Comparison of ENCODE assay signal across 7 cellular contexts in genomic region chr6:13814176-13814937, GRCh38.
A peak's percentile ranks its signal among the peaks of the same experiment; 100 is the strongest.
DNase-seq lines count a peak whose midpoint lies in the region; ATAC-seq and TF ChIP-seq lines count a peak whose summit lies in the region.

MCUR1 (minus strand) TSS chr6:13814557; CDS start chr6:13814429, 128 bp downstream.

- DNase-seq in NCI-H1694 treated with DMSO at 0.1 percent for 48 hours (lab: John Stamatoyannopoulos, UW) = peak; percentile 73
- peak; percentile 77 for DNase-seq in T1000 (lab: John Stamatoyannopoulos, UW)
- DNase-seq in astrocyte of the hippocampus (ENCODE audit: low read depth, low spot score) = peak; percentile 95
- DNase-seq in hypothalamus (lab: John Stamatoyannopoulos, UW) = peak; percentile 46 to 96 (median 86)
- peak; percentile 34 for DNase-seq in retinal pigment epithelial cell (ENCODE audit: low read depth)

- TF ChIP-seq POLR2A in GM18505 (IDR thresholded peaks at IDR 0.05; ENCODE audit: borderline replicate concordance, extremely low read depth, insufficient read depth, insufficient read length) = peak; percentile 92

- peak within 1 kb of the TSS; percentile 66 for H3K4me3 ChIP-seq in retinal pigment epithelial cell (ENCODE audit: low read length)

- no peak for TF ChIP-seq CTCF in retinal pigment epithelial cell (conservative IDR thresholded peaks at IDR 0.05; ENCODE audit: low read depth, low read length)

- ATAC-seq in GM18505 (IDR thresholded peaks at IDR 0.05; ENCODE audit: unreplicated experiment) = peak; percentile 82
- ATAC-seq in HG02885 (IDR thresholded peaks at IDR 0.05; ENCODE audit: poor library complexity, unreplicated experiment) = peak; percentile 80

Comparison
In these comparisons a context has a peak if more than half of its experiments do, and no peak if none do; other contexts are left out.
1. Peak in every context shown above with its lines: DNase-seq, ATAC-seq and H3K4me3 ChIP-seq.
2. DNase-seq: peak in every context shown above with its lines; median percentile 95 in astrocyte of the hippocampus; 86 in hypothalamus; 77 in T1000; 73 in NCI-H1694 treated with DMSO at 0.1 percent for 48 hours; 34 in retinal pigment epithelial cell.